In the genomic region with DNA sequence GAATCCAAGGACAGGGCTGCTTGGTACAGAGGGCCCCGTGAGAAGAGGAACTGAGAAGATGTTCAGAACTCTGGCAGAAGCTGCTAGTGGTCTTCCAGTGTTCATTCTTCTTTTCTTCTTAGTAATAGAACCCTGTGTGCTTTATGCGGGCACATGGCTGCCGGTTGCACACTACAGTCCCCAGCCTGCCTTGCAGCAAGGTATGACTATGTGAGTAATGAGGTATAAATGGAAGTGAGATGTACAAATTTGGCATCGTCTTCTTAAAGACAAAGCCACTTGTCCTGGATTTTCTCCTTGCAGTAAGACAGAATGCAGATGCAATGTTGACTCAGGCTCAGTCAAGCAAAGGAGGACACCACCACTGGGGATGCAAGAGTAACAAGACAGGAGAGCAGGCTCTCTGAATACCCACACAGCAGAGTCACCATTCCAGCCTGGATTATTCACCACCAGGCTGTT, we compare ENCODE assay signal across 1 cellular context.
TF ChIP-seq lines count a peak whose summit lies in the region.

No MANE protein-coding gene starts in this region.

TF ChIP-seq in HepG2, 621 proteins besides CTCF, POLR2A, EP300 and RAD21 (continued from another document):
- TF ChIP-seq, protein P1, sequence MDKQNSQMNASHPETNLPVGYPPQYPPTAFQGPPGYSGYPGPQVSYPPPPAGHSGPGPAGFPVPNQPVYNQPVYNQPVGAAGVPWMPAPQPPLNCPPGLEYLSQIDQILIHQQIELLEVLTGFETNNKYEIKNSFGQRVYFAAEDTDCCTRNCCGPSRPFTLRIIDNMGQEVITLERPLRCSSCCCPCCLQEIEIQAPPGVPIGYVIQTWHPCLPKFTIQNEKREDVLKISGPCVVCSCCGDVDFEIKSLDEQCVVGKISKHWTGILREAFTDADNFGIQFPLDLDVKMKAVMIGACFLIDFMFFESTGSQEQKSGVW (CRISPR knock-in tag; IDR thresholded peaks at IDR 0.05; ENCODE audit: borderline replicate concordance) = no peak
- TF ChIP-seq KDM3A (CRISPR knock-in tag; IDR thresholded peaks at IDR 0.05; ENCODE audit: low read depth) = no peak
- TF ChIP-seq, protein P2, sequence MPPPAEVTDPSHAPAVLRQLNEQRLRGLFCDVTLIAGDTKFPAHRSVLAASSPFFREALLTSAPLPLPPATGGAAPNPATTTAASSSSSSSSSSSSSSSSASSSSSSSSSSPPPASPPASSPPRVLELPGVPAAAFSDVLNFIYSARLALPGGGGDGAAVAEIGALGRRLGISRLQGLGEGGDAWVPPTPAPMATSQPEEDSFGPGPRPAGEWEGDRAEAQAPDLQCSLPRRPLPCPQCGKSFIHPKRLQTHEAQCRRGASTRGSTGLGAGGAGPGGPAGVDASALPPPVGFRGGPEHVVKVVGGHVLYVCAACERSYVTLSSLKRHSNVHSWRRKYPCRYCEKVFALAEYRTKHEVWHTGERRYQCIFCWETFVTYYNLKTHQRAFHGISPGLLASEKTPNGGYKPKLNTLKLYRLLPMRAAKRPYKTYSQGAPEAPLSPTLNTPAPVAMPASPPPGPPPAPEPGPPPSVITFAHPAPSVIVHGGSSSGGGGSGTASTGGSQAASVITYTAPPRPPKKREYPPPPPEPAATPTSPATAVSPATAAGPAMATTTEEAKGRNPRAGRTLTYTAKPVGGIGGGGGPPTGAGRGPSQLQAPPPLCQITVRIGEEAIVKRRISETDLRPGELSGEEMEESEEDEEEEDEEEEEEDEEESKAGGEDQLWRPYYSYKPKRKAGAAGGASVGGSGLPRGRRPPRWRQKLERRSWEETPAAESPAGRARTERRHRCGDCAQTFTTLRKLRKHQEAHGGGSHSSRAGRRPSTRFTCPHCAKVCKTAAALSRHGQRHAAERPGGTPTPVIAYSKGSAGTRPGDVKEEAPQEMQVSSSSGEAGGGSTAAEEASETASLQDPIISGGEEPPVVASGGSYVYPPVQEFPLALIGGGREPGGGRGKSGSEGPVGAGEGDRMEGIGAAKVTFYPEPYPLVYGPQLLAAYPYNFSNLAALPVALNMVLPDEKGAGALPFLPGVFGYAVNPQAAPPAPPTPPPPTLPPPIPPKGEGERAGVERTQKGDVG (CRISPR knock-in tag; IDR thresholded peaks at IDR 0.05; ENCODE audit: borderline replicate concordance) = no peak
- no peak for TF ChIP-seq ZNF335 (CRISPR knock-in tag; IDR thresholded peaks at IDR 0.05)
- TF ChIP-seq HMG20A (CRISPR knock-in tag; IDR thresholded peaks at IDR 0.05; ENCODE audit: borderline replicate concordance) = no peak
- no peak for TF ChIP-seq ZNF180 (CRISPR knock-in tag; IDR thresholded peaks at IDR 0.05; ENCODE audit: borderline replicate concordance, low read depth)
- no peak for TF ChIP-seq HNF4A (CRISPR knock-in tag; IDR thresholded peaks at IDR 0.05)
- TF ChIP-seq, protein P3, sequence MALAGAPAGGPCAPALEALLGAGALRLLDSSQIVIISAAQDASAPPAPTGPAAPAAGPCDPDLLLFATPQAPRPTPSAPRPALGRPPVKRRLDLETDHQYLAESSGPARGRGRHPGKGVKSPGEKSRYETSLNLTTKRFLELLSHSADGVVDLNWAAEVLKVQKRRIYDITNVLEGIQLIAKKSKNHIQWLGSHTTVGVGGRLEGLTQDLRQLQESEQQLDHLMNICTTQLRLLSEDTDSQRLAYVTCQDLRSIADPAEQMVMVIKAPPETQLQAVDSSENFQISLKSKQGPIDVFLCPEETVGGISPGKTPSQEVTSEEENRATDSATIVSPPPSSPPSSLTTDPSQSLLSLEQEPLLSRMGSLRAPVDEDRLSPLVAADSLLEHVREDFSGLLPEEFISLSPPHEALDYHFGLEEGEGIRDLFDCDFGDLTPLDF (CRISPR knock-in tag; IDR thresholded peaks at IDR 0.05) = no peak
- TF ChIP-seq ZNF510 (CRISPR knock-in tag; IDR thresholded peaks at IDR 0.05; ENCODE audit: low read depth) = no peak
- no peak for TF ChIP-seq PHF8 (CRISPR knock-in tag; IDR thresholded peaks at IDR 0.05)
- no peak for TF ChIP-seq GPN1 (CRISPR knock-in tag; IDR thresholded peaks at IDR 0.05; ENCODE audit: borderline replicate concordance)
- TF ChIP-seq ZNF296 (CRISPR knock-in tag; conservative IDR thresholded peaks at IDR 0.05) = no peak
- TF ChIP-seq, protein P4, sequence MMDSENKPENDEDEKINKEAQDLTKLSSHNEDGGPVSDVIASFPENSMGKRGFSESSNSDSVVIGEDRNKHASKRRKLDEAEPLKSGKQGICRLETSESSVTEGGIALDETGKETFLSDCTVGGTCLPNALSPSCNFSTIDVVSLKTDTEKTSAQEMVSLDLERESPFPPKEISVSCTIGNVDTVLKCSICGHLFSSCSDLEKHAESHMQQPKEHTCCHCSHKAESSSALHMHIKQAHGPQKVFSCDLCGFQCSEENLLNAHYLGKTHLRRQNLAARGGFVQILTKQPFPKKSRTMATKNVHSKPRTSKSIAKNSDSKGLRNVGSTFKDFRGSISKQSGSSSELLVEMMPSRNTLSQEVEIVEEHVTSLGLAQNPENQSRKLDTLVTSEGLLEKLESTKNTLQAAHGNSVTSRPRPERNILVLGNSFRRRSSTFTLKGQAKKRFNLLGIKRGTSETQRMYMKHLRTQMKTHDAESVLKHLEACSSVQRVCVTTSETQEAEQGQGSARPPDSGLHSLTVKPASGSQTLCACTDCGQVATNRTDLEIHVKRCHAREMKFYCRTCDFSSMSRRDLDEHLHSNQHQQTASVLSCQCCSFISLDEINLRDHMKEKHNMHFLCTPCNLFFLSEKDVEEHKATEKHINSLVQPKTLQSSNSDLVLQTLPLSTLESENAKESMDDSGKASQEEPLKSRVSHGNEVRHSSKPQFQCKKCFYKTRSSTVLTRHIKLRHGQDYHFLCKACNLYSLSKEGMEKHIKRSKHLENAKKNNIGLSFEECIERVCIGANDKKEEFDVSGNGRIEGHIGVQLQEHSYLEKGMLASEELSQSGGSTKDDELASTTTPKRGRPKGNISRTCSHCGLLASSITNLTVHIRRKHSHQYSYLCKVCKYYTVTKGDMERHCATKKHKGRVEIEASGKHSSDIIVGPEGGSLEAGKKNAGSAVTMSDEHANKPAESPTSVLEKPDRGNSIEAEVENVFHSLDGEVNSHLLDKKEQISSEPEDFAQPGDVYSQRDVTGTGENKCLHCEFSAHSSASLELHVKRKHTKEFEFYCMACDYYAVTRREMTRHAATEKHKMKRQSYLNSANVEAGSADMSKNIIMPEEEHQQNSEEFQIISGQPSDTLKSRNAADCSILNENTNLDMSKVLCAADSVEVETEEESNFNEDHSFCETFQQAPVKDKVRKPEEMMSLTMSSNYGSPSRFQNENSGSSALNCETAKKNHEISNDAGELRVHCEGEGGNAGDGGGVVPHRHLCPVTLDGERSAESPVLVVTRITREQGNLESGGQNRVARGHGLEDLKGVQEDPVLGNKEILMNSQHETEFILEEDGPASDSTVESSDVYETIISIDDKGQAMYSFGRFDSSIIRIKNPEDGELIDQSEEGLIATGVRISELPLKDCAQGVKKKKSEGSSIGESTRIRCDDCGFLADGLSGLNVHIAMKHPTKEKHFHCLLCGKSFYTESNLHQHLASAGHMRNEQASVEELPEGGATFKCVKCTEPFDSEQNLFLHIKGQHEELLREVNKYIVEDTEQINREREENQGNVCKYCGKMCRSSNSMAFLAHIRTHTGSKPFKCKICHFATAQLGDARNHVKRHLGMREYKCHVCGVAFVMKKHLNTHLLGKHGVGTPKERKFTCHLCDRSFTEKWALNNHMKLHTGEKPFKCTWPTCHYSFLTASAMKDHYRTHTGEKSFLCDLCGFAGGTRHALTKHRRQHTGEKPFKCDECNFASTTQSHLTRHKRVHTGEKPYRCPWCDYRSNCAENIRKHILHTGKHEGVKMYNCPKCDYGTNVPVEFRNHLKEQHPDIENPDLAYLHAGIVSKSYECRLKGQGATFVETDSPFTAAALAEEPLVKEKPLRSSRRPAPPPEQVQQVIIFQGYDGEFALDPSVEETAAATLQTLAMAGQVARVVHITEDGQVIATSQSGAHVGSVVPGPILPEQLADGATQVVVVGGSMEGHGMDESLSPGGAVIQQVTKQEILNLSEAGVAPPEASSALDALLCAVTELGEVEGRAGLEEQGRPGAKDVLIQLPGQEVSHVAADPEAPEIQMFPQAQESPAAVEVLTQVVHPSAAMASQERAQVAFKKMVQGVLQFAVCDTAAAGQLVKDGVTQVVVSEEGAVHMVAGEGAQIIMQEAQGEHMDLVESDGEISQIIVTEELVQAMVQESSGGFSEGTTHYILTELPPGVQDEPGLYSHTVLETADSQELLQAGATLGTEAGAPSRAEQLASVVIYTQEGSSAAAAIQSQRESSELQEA (CRISPR knock-in tag; IDR thresholded peaks at IDR 0.05; ENCODE audit: not compliant biosample characterization) = no peak
TF ChIP-seq in HepG2: peak in this region for 0.
